In the genomic region with DNA sequence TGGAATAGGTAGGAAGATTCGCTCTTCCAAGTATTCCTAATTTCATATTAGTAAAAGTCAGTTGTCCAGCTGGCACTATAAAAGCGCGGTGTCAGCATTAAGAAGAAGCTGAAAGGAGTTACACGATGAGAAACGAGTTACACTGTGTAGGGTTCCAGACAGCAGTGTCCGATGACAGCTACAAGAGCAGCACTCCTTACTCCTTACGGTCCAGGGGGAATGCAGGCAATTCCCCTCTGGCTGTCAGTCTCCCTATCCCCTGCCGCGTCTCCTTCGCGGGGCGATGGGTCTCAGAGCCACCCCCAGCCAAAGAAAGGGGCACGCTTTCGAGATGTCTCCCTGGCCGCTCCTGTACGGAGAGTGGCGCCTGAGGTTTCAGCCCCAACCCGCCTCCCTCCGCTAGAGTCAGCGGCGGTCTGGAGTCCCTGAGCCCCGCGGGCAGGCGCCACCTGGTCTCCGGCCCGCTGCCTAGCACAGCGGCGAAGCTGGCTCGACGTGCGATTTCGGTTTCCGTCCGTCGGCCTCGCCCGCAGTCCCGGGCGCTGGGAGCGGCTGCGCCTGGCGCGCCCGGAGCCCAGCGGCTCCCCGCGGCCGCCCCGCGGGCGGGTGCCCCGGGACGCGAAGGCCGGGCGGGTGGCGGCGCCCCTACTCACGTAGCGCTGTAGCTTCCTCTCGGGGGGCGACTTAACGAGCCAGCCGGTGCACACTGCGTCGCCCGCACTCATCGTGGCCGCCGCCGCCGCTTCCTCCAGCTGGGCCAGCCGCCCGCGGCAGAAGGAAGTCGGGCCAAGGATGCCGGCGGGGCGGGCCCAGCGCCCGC, we compare ENCODE assay signal across 1 cellular context.
TF ChIP-seq lines count a peak whose summit lies in the region.

GAB3 (minus strand) TSS at position 777 of the 820 bp plus-strand sequence; CDS start at position 725, 52 bp downstream.

TF ChIP-seq in K562, 482 proteins besides CTCF, POLR2A, EP300 and RAD21 (continued from another document):
- TF ChIP-seq, protein P1, sequence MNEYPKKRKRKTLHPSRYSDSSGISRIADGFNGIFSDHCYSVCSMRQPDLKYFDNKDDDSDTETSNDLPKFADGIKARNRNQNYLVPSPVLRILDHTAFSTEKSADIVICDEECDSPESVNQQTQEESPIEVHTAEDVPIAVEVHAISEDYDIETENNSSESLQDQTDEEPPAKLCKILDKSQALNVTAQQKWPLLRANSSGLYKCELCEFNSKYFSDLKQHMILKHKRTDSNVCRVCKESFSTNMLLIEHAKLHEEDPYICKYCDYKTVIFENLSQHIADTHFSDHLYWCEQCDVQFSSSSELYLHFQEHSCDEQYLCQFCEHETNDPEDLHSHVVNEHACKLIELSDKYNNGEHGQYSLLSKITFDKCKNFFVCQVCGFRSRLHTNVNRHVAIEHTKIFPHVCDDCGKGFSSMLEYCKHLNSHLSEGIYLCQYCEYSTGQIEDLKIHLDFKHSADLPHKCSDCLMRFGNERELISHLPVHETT (CRISPR knock-in tag; conservative IDR thresholded peaks at IDR 0.05 in 1 of 2, IDR thresholded peaks at IDR 0.05 in 1 of 2), result no peak; a peak in 1 of 4 replicates
- TF ChIP-seq JUN (IDR thresholded peaks at IDR 0.05; ENCODE audit: borderline replicate concordance, low read depth, low read length) (no peak), JUN (CRISPR knock-in tag; IDR thresholded peaks at IDR 0.05; ENCODE audit: borderline replicate concordance) (no peak), ZNF23 (CRISPR knock-in tag; IDR thresholded peaks at IDR 0.05) (no peak), KDM2B (CRISPR knock-in tag; IDR thresholded peaks at IDR 0.05) (no peak), CXXC5 (CRISPR knock-in tag; IDR thresholded peaks at IDR 0.05) (no peak; the same call in none of the 2 replicates), ESRRB (CRISPR knock-in tag; IDR thresholded peaks at IDR 0.05; ENCODE audit: borderline replicate concordance) (no peak), TEAD4 (IDR thresholded peaks at IDR 0.05; ENCODE audit: low read length) (no peak), TEAD4 (CRISPR knock-in tag; IDR thresholded peaks at IDR 0.05; ENCODE audit: borderline replicate concordance) (no peak), KLF10 (CRISPR knock-in tag; IDR thresholded peaks at IDR 0.05) (no peak), ATF2 (CRISPR knock-in tag; IDR thresholded peaks at IDR 0.05) (no peak)
- TF ChIP-seq, protein P2, sequence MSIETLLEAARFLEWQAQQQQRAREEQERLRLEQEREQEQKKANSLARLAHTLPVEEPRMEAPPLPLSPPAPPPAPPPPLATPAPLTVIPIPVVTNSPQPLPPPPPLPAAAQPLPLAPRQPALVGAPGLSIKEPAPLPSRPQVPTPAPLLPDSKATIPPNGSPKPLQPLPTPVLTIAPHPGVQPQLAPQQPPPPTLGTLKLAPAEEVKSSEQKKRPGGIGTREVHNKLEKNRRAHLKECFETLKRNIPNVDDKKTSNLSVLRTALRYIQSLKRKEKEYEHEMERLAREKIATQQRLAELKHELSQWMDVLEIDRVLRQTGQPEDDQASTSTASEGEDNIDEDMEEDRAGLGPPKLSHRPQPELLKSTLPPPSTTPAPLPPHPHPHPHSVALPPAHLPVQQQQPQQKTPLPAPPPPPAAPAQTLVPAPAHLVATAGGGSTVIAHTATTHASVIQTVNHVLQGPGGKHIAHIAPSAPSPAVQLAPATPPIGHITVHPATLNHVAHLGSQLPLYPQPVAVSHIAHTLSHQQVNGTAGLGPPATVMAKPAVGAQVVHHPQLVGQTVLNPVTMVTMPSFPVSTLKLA (conservative IDR thresholded peaks at IDR 0.05), result peak in 1 of 2 experiments; percentile 20; a peak in 1 of 4 replicates
